7 cellular contexts compared by ENCODE assay signal in genomic region chr16:29278102-29278871, GRCh38.
DNase-seq lines count a peak whose midpoint lies in the region; ATAC-seq, FAIRE-seq and TF ChIP-seq lines count a peak whose summit lies in the region.
"Not testable (repeated sequence)": the region's sequence is repeated elsewhere in the genome, so short reads cannot be mapped to it uniquely, and the experiment has no call there.

No MANE protein-coding gene starts in this region.

- H3K9me3 ChIP-seq in PC-3 (ENCODE audit: low read length); astrocyte (ENCODE audit: insufficient read depth, low read depth, low read length); left lung; neuronal stem cell (replicated peaks in 1 of 2; ENCODE audit: control insufficient read depth in 2 of 2, insufficient read depth in 1 of 2, low read depth in 1 of 2, low read length in 2 of 2): not testable (repeated sequence)

- not testable (repeated sequence) for H3F3A ChIP-seq in PC-3 (ENCODE audit: low read length, unreplicated experiment)

- H2BK120ac ChIP-seq in neuronal stem cell (ENCODE audit: low read depth, low read length): not testable (repeated sequence)

- H2BK5ac ChIP-seq in neuronal stem cell (ENCODE audit: low read length): not testable (repeated sequence)

- not testable (repeated sequence) for H3K4me1 ChIP-seq in PC-3 (ENCODE audit: insufficient read depth, low read length); astrocyte (ENCODE audit: insufficient read depth, low read length); left lung; neuronal stem cell (ENCODE audit: control insufficient read depth in 2 of 2, insufficient read depth in 1 of 2, low read depth in 1 of 2, low read length in 2 of 2)

- FAIRE-seq in astrocyte (lab: Jason Lieb, UNC): peak; percentile 20

- H3K27ac ChIP-seq in PC-3 (ENCODE audit: low read length); astrocyte (ENCODE audit: low read depth, low read length); left lung; neuronal stem cell (replicated peaks; ENCODE audit: low read length): not testable (repeated sequence)

- peak; percentile 72 for ATAC-seq in PC-3
- peak; percentile 29 for ATAC-seq in left lung

- not testable (repeated sequence) for H3K9ac ChIP-seq in PC-3 (ENCODE audit: low read length); astrocyte (ENCODE audit: low read length); neuronal stem cell (ENCODE audit: low read depth, low read length, poor library complexity)

- not testable (repeated sequence) for H3K27me3 Mint-ChIP-seq in astrocyte (ENCODE audit: low read depth, unreplicated experiment)

- H3K18ac ChIP-seq in neuronal stem cell (ENCODE audit: low read length): not testable (repeated sequence)

- H3K79me2 ChIP-seq in PC-3 (ENCODE audit: low read length); astrocyte (ENCODE audit: insufficient read depth, low read length): not testable (repeated sequence)

- not testable (repeated sequence) for TF ChIP-seq CTCF in LNCaP clone FGC (IDR thresholded peaks at IDR 0.05; ENCODE audit: control insufficient read depth, extremely low read depth, insufficient read depth); PC-3 (conservative IDR thresholded peaks at IDR 0.05; ENCODE audit: low read depth, low read length); astrocyte (IDR thresholded peaks at IDR 0.05; ENCODE audit: insufficient read depth, low read depth, low read length); fibroblast of villous mesenchyme (IDR thresholded peaks at IDR 0.05; ENCODE audit: insufficient read depth, low read depth, low read length); left lung (IDR thresholded peaks at IDR 0.05)

- not testable (repeated sequence) for H3K4me3 ChIP-seq in LNCaP clone FGC (ENCODE audit: low read depth, low read length); PC-3 (ENCODE audit: low read length); astrocyte (ENCODE audit: insufficient read depth, low read depth, low read length); fibroblast of villous mesenchyme (ENCODE audit: low read depth, low read length); left lung; neuronal stem cell (ENCODE audit: low read length in 2 of 2)

- H2BK12ac ChIP-seq in neuronal stem cell (ENCODE audit: low read length): not testable (repeated sequence)

- not testable (repeated sequence) for H4K8ac ChIP-seq in neuronal stem cell (ENCODE audit: low read depth, low read length)

- H3K23ac ChIP-seq in neuronal stem cell (ENCODE audit: low read depth, low read length, poor library complexity): not testable (repeated sequence)

- not testable (repeated sequence) for BruUV-seq in PC-3 (replicated peaks; lab: Mats Ljungman, UMichigan)

- POLR2A ChIA-PET in PC-3 (lab: Charles Lee; ENCODE audit: unreplicated experiment): not testable (repeated sequence)

- not testable (repeated sequence) for H4K20me1 ChIP-seq in PC-3 (ENCODE audit: low read length); astrocyte (ENCODE audit: insufficient read depth, low read length)

- not testable (repeated sequence) for H3K4me3 Mint-ChIP-seq in astrocyte (ENCODE audit: unreplicated experiment)

- not testable (repeated sequence) for H3K4ac ChIP-seq in neuronal stem cell (ENCODE audit: low read length)

- H3K79me1 ChIP-seq in neuronal stem cell (ENCODE audit: low read depth, low read length): not testable (repeated sequence)

- H3K36me3 ChIP-seq in PC-3 (ENCODE audit: low read depth, low read length); astrocyte (ENCODE audit: insufficient read depth, low read length); left lung; neuronal stem cell (replicated peaks in 1 of 2; ENCODE audit: control insufficient read depth in 2 of 2, insufficient read depth in 2 of 2, low read length in 2 of 2): not testable (repeated sequence)

- H2AK5ac ChIP-seq in neuronal stem cell (ENCODE audit: low read depth, low read length): not testable (repeated sequence)

- no CpG with 5 or more reads among the region's 8 CpGs for WGBS in neuronal stem cell (ENCODE audit: extremely low coverage in 2 of 2, insufficient read length in 2 of 2, insufficient replicate concordance in 1 of 2), 2 donors

- H4K91ac ChIP-seq in neuronal stem cell (ENCODE audit: low read depth, low read length, poor library complexity): not testable (repeated sequence)

- H3K9me3 Mint-ChIP-seq in astrocyte (ENCODE audit: unreplicated experiment): not testable (repeated sequence)

- H2AFZ ChIP-seq in PC-3 (ENCODE audit: low read length); astrocyte (ENCODE audit: low read depth, low read length): not testable (repeated sequence)
- H2AFZ ChIP-seq in neuronal stem cell (ENCODE audit: low read length): peak overlapping the region; percentile 29

- H2BK15ac ChIP-seq in neuronal stem cell (ENCODE audit: low read length): not testable (repeated sequence)

- intact Hi-C loops in PC-3 (cut with micrococcal nuclease); left lung (cut with DNase I): not testable (repeated sequence)

- H3K4me1 Mint-ChIP-seq in astrocyte (ENCODE audit: low read depth, unreplicated experiment): not testable (repeated sequence)

- not testable (repeated sequence) for H3K27me3 ChIP-seq in PC-3 (ENCODE audit: low read length); astrocyte (ENCODE audit: insufficient read depth, low read length); left lung; neuronal stem cell (ENCODE audit: control insufficient read depth in 3 of 3, insufficient read depth in 3 of 3, low read depth in 1 of 3, low read length in 3 of 3)

- not testable (repeated sequence) for H3K27ac Mint-ChIP-seq in astrocyte (ENCODE audit: unreplicated experiment)

- H3K14ac ChIP-seq in neuronal stem cell (ENCODE audit: low read length): not testable (repeated sequence)

- H3K36me3 Mint-ChIP-seq in astrocyte (ENCODE audit: low read depth, unreplicated experiment): not testable (repeated sequence)

- not testable (repeated sequence) for H3K4me2 ChIP-seq in PC-3 (ENCODE audit: low read length); astrocyte (ENCODE audit: low read length); neuronal stem cell (ENCODE audit: insufficient read depth, low read length, poor library complexity, severe bottlenecking)

- CTCF ChIA-PET in PC-3 (lab: Charles Lee): not testable (repeated sequence)

- H3K9me2 ChIP-seq in PC-3 (replicated peaks; ENCODE audit: low read length): not testable (repeated sequence)

- DNase-seq in DMS53 (lab: John Stamatoyannopoulos, UW) (peak; percentile 63), LNCaP clone FGC (ENCODE audit: low read depth) (peak; percentile 39), fibroblast of villous mesenchyme (ENCODE audit: low read depth) (peak; percentile 88)
- not testable (repeated sequence) for DNase-seq in PC-3; astrocyte (ENCODE audit: low read depth); left lung; neuronal stem cell (ENCODE audit: low spot score)
